In the genomic region with DNA sequence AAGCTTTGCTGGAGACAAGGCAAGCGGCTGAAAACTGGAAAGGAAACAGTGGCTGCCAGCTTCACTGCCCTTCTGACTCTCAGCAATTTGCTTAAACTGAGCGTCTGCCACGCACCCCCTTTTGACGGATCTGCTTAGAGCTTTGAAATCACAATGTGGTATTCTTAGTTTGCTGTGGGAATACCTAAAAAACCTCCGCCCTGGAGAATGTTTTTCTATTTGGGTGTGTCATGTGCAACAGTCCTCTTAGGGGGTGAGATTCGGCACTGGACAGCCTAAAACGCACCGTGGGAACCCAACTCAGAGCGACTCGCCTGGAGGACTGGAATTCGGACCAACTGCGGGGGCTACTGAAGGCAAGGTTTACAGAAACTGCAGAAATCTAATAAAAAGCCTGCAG, we compare ENCODE assay signal across 22 cellular contexts.
"Had no signal": no experiment of that assay in that cellular context is flagged by ENCODE, and none has a peak within 500 bp of the region (broad histone marks: within the 10 kb centered on the region; RNA-seq: fewer than 3 reads in every experiment).

No MANE protein-coding gene starts in this region.

- H3K4me3 ChIP-seq: adrenal gland, gastroesophageal sphincter, uterus had no signal

- H3K27me3 ChIP-seq: adrenal gland, esophagus muscularis mucosa, gastroesophageal sphincter, uterus had no signal

- H3K36me3 ChIP-seq: adrenal gland, gastroesophageal sphincter, uterus had no signal

- ATAC-seq: activated CD4-positive, alpha-beta T cell treated with anti-CD3 and anti-CD28 coated beads for 36 hours; activated T-cell treated with anti-CD3 and anti-CD28 coated beads, Interleukin-2, amount 50 U/mL, for 4 hours; effector memory CD8-positive, alpha-beta T cell; gastroesophageal sphincter; left lobe of liver; naive thymus-derived CD4-positive, alpha-beta T cell had no signal

- H3K9me3 ChIP-seq: adrenal gland, esophagus muscularis mucosa, gastroesophageal sphincter, uterus had no signal

- H3K4me1 ChIP-seq: uterus had no signal

- DNase-seq: activated B cell treated with CpG ODN at 0.5 μM for 24 hours; activated CD4-positive, alpha-beta T cell treated with anti-CD3 and anti-CD28 coated beads for 36 hours; activated CD4-positive, alpha-beta T cell treated with anti-CD3 and anti-CD28 coated beads, Interleukin-2, amount 50 U/mL, for 4 hours; activated CD8-positive, alpha-beta memory T cell treated with anti-CD3 and anti-CD28 coated beads, Interleukin-2, amount 50 U/mL, for 48 hours; activated naive CD4-positive, alpha-beta T cell; activated T-cell treated with anti-CD3 and anti-CD28 coated beads, Interleukin-2, amount 50 U/mL, for 4 hours; adrenal gland; cerebellar nuclear complex; effector memory CD8-positive, alpha-beta T cell; head of caudate nucleus; kidney; naive thymus-derived CD4-positive, alpha-beta T cell; retina; stimulated activated CD4-positive, alpha-beta T cell treated with anti-CD3 and anti-CD28 coated beads, Interleukin-12 subunit alpha, Interleukin-12 subunit beta, amount 100 ng/mL, for 4 hours; stimulated activated CD4-positive, alpha-beta T cell treated with anti-CD3 and anti-CD28 coated beads, Interleukin-4, amount 100 ng/mL, for 4 hours; substantia nigra; T1000; trophoblast cell; uterus had no signal
